In genomic region chr18:28065793-28066186, GRCh38 we compare ENCODE assay signal across 1 cellular context.
TF ChIP-seq lines count a peak whose summit lies in the region.

No MANE protein-coding gene starts in this region.

TF ChIP-seq in GM23338, 12 proteins besides CTCF, POLR2A, EP300 and RAD21 (continued from another document):
- TF ChIP-seq, protein P1, sequence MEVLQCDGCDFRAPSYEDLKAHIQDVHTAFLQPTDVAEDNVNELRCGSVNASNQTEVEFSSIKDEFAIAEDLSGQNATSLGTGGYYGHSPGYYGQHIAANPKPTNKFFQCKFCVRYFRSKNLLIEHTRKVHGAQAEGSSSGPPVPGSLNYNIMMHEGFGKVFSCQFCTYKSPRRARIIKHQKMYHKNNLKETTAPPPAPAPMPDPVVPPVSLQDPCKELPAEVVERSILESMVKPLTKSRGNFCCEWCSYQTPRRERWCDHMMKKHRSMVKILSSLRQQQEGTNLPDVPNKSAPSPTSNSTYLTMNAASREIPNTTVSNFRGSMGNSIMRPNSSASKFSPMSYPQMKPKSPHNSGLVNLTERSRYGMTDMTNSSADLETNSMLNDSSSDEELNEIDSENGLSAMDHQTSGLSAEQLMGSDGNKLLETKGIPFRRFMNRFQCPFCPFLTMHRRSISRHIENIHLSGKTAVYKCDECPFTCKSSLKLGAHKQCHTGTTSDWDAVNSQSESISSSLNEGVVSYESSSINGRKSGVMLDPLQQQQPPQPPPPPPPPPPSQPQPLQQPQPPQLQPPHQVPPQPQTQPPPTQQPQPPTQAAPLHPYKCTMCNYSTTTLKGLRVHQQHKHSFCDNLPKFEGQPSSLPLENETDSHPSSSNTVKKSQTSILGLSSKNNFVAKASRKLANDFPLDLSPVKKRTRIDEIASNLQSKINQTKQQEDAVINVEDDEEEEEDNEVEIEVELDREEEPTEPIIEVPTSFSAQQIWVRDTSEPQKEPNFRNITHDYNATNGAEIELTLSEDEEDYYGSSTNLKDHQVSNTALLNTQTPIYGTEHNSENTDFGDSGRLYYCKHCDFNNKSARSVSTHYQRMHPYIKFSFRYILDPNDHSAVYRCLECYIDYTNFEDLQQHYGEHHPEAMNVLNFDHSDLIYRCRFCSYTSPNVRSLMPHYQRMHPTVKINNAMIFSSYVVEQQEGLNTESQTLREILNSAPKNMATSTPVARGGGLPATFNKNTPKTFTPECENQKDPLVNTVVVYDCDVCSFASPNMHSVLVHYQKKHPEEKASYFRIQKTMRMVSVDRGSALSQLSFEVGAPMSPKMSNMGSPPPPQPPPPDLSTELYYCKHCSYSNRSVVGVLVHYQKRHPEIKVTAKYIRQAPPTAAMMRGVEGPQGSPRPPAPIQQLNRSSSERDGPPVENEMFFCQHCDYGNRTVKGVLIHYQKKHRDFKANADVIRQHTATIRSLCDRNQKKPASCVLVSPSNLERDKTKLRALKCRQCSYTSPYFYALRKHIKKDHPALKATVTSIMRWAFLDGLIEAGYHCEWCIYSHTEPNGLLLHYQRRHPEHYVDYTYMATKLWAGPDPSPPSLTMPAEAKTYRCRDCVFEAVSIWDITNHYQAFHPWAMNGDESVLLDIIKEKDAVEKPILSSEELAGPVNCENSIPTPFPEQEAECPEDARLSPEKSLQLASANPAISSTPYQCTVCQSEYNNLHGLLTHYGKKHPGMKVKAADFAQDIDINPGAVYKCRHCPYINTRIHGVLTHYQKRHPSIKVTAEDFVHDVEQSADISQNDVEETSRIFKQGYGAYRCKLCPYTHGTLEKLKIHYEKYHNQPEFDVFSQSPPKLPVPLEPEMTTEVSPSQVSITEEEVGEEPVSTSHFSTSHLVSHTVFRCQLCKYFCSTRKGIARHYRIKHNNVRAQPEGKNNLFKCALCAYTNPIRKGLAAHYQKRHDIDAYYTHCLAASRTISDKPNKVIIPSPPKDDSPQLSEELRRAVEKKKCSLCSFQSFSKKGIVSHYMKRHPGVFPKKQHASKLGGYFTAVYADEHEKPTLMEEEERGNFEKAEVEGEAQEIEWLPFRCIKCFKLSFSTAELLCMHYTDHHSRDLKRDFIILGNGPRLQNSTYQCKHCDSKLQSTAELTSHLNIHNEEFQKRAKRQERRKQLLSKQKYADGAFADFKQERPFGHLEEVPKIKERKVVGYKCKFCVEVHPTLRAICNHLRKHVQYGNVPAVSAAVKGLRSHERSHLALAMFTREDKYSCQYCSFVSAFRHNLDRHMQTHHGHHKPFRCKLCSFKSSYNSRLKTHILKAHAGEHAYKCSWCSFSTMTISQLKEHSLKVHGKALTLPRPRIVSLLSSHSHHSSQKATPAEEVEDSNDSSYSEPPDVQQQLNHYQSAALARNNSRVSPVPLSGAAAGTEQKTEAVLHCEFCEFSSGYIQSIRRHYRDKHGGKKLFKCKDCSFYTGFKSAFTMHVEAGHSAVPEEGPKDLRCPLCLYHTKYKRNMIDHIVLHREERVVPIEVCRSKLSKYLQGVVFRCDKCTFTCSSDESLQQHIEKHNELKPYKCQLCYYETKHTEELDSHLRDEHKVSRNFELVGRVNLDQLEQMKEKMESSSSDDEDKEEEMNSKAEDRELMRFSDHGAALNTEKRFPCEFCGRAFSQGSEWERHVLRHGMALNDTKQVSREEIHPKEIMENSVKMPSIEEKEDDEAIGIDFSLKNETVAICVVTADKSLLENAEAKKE (CRISPR knock-in tag; IDR thresholded peaks at IDR 0.05) = no peak
- TF ChIP-seq JUNB (IDR thresholded peaks at IDR 0.05; ENCODE audit: unreplicated experiment) = no peak
- TF ChIP-seq ZNF331 (CRISPR knock-in tag; IDR thresholded peaks at IDR 0.05; ENCODE audit: low read depth) = no peak
- TF ChIP-seq ETS1 (IDR thresholded peaks at IDR 0.05) = no peak
